7 cellular contexts compared by ENCODE assay signal in the genomic region with DNA sequence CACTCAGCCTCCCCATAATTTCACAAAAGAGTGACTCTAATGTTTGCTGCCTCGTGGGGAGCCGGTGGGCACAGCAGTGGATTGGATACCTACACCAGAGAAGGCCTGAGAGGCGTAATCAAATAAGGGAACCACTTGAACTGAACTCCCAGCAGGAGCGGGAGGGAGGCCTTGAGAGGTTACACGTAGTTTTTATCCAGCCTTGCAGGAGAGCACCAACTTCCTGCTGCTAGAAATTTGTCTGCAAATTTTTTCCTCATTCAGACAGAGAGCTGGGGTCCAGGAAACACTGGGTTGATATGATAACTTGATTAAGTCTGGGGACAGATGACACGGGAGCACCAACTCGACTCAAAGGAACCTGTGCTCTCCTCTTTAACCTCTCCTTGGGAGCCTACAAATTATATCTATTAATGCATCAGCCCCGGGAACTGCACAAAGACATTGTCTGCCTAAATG.
DNase-seq lines count a peak whose midpoint lies in the region; ATAC-seq and TF ChIP-seq lines count a peak whose summit lies in the region.

No MANE protein-coding gene starts in this region.

- no peak overlapping the region for H3K27ac Mint-ChIP-seq in activated naive CD8-positive, alpha-beta T cell treated with anti-CD3 and anti-CD28 coated beads for 36 hours
- peak overlapping the region; percentile 80 for H3K27ac Mint-ChIP-seq in progenitor cell of endocrine pancreas

- TF ChIP-seq CTCF in progenitor cell of endocrine pancreas (IDR thresholded peaks at IDR 0.05; ENCODE audit: unreplicated experiment), result no peak
- no peak for TF ChIP-seq CTCF in mucosa of descending colon (IDR thresholded peaks at IDR 0.05)

- no peak overlapping the region for H3K4me3 ChIP-seq in mucosa of descending colon

- H3K4me1 Mint-ChIP-seq in activated naive CD8-positive, alpha-beta T cell treated with anti-CD3 and anti-CD28 coated beads for 36 hours, result peaks cover 15% of the 10 kb centered on the region
- H3K4me1 Mint-ChIP-seq in progenitor cell of endocrine pancreas (ENCODE audit: low read depth), result peaks cover 26% of the 10 kb centered on the region

- intact Hi-C loops in mucosa of descending colon (cut with DNase I, micrococcal nuclease) (no loop called here), Right ventricle myocardium inferior (cut with DNase I) (no loop called here)

- peaks cover 2% of the 10 kb centered on the region for H3K4me1 ChIP-seq in mucosa of descending colon (ENCODE audit: low read depth)

- H3K27me3 Mint-ChIP-seq in activated naive CD8-positive, alpha-beta T cell treated with anti-CD3 and anti-CD28 coated beads for 36 hours, result peaks cover 47% of the 10 kb centered on the region
- H3K27me3 Mint-ChIP-seq in progenitor cell of endocrine pancreas, result peaks cover 2% of the 10 kb centered on the region

- H3K36me3 ChIP-seq in mucosa of descending colon (ENCODE audit: low read depth), result no peaks in the 10 kb centered on the region

- peak overlapping the region; percentile 23 for H3K4me3 Mint-ChIP-seq in activated naive CD8-positive, alpha-beta T cell treated with anti-CD3 and anti-CD28 coated beads for 36 hours
- no peak overlapping the region for H3K4me3 Mint-ChIP-seq in progenitor cell of endocrine pancreas (ENCODE audit: low read depth)

- no peaks in the 10 kb centered on the region for H3K9me3 Mint-ChIP-seq in activated naive CD8-positive, alpha-beta T cell treated with anti-CD3 and anti-CD28 coated beads for 36 hours
- H3K9me3 Mint-ChIP-seq in progenitor cell of endocrine pancreas (ENCODE audit: low read depth), result no peaks in the 10 kb centered on the region

- ATAC-seq in mucosa of descending colon (no peak), Right ventricle myocardium inferior (no peak)

- H3K36me3 Mint-ChIP-seq in activated naive CD8-positive, alpha-beta T cell treated with anti-CD3 and anti-CD28 coated beads for 36 hours, result no peaks in the 10 kb centered on the region
- no peaks in the 10 kb centered on the region for H3K36me3 Mint-ChIP-seq in progenitor cell of endocrine pancreas (ENCODE audit: insufficient read depth)

- DNase-seq in HT1080 (ENCODE audit: low read depth) (peak; percentile 45), NCI-H2196 (lab: John Stamatoyannopoulos, UW; ENCODE audit: unreplicated experiment) (peak; percentile 80), progenitor cell of endocrine pancreas (ENCODE audit: low spot score, unreplicated experiment) (no peak), cerebellar nuclear complex (lab: John Stamatoyannopoulos, UW) (no peak), mucosa of descending colon (no peak), Right ventricle myocardium inferior (ENCODE audit: missing footprints) (no peak)
- DNase-seq in activated naive CD8-positive, alpha-beta T cell treated with anti-CD3 and anti-CD28 coated beads for 36 hours, result peak; percentile 14

- H3K9me3 ChIP-seq in mucosa of descending colon, result no peaks in the 10 kb centered on the region

Comparison
In these comparisons a context has a peak if more than half of its experiments do, and no peak if none do; other contexts are left out.
1. DNase-seq: peak in HT1080 (single experiment), NCI-H2196 (single experiment) and activated naive CD8-positive, alpha-beta T cell treated with anti-CD3 and anti-CD28 coated beads for 36 hours (single experiment); none in progenitor cell of endocrine pancreas (single experiment), cerebellar nuclear complex (0 of 2), mucosa of descending colon (0 of 3) and Right ventricle myocardium inferior (single experiment).